Comparison of ENCODE assay signal across 20 cellular contexts in genomic region chr6:11349880-11350279, GRCh38.
"Had no signal": no experiment of that assay in that cellular context is flagged by ENCODE, and none has a peak within 500 bp of the region (broad histone marks: within the 10 kb centered on the region; RNA-seq: fewer than 3 reads in every experiment).

No MANE protein-coding gene starts in this region.

- H3K27me3 ChIP-seq: cardiac muscle cell, esophagus squamous epithelium, heart right ventricle, tibial artery, uterus had no signal

- H3K4me3 ChIP-seq: cardiac muscle cell, esophagus squamous epithelium, heart right ventricle, lower lobe of right lung, tibial artery, uterus had no signal

- H3K9me3 ChIP-seq: esophagus squamous epithelium, lower lobe of right lung, tibial artery, uterus had no signal

- H3K27ac ChIP-seq: cardiac muscle cell, tibial artery, uterus, WERI-Rb-1 had no signal

- H3K27me3 Mint-ChIP-seq: activated CD4-positive, alpha-beta memory T cell treated with anti-CD3 and anti-CD28 coated beads for 36 hours; activated naive CD4-positive, alpha-beta T cell treated with anti-CD3 and anti-CD28 coated beads, Interleukin-2, amount 50 U/mL, for 24 hours; effector memory CD8-positive, alpha-beta T cell had no signal

- H3K27ac Mint-ChIP-seq: mesothelial cell of epicardium, progenitor cell of endocrine pancreas had no signal

- H3K36me3 ChIP-seq: cardiac muscle cell, esophagus squamous epithelium, heart right ventricle, lower lobe of right lung, tibial artery, uterus, WERI-Rb-1 had no signal

- H3K36me3 Mint-ChIP-seq: mesothelial cell of epicardium had no signal

- DNase-seq: activated CD4-positive, alpha-beta memory T cell treated with anti-CD3 and anti-CD28 coated beads for 36 hours; activated gamma-delta T cell; activated T-cell treated with anti-CD3 and anti-CD28 coated beads, Interleukin-2, amount 50 U/mL, for 1 hour; amniotic stem cell; effector memory CD8-positive, alpha-beta T cell; esophagus squamous epithelium; heart right ventricle; stimulated activated CD4-positive, alpha-beta T cell treated with anti-CD3 and anti-CD28 coated beads, Interleukin-15, amount 100 ng/mL, for 24 hours; stimulated activated CD4-positive, alpha-beta T cell treated with anti-CD3 and anti-CD28 coated beads, Interleukin-2, amount 100 ng/mL, for 48 hours; SW 1271; T-helper 2 cell; tibial artery; uterus; WERI-Rb-1 had no signal

- H3K4me3 Mint-ChIP-seq: activated CD4-positive, alpha-beta memory T cell treated with anti-CD3 and anti-CD28 coated beads for 36 hours; activated naive CD4-positive, alpha-beta T cell treated with anti-CD3 and anti-CD28 coated beads, Interleukin-2, amount 50 U/mL, for 24 hours; effector memory CD8-positive, alpha-beta T cell; mesothelial cell of epicardium; neural crest cell had no signal
